1 cellular context compared by ENCODE assay signal in the genomic region with DNA sequence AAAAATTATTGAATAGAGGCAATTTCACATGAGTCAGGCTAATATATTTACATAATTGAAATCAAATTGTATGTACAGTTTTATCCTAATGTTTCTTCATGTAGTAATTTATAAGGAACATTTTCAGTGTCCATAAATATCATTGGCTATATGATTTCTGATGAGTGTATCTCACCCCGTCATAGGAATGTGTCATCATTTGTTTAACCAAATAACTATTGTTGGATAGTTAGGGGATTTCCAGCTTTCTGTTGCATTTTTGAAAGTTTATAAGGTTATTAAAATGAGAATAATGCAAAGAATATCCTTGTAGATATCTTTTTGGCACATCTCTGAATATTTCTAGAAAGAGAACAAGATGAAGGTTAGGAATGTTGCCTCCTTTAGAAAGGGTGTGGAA.
TF ChIP-seq lines count a peak whose summit lies in the region.

No MANE protein-coding gene starts in this region.

TF ChIP-seq in IMR-90, 13 proteins besides CTCF, POLR2A, EP300 and RAD21:
- TF ChIP-seq MAZ (IDR thresholded peaks at IDR 0.05; ENCODE audit: borderline replicate concordance, low read depth, low read length) (no peak), FOS (IDR thresholded peaks at IDR 0.05; ENCODE audit: low read depth, low read length) (no peak), SMC3 (IDR thresholded peaks at IDR 0.05; ENCODE audit: low read depth, low read length) (no peak)
TF ChIP-seq in IMR-90: peak in this region for 0.
